In the genomic region with DNA sequence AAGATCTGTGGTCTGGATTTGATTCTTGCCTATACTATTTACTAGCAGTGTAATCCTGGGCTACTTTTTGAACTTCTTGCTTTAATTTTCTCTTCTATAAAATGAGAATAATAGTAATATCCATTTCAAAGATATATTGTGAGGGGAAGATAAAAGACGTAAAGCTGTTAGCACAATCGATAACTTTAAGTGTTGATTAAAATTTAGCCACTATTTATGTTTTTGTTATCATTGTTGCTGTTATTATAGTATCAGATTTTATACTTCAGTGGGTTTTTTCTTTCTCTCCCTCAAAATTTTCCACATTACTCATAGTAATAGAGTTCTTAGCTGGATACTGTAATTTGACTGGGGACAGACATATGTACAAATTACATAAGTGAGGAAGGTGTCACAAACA, we compare ENCODE assay signal across 1 cellular context.
TF ChIP-seq lines count a peak whose summit lies in the region.

No MANE protein-coding gene starts in this region.

TF ChIP-seq in HEK293T, 16 proteins besides CTCF, POLR2A, EP300 and RAD21 (continued from another document):
- TF ChIP-seq LEF1 (IDR thresholded peaks at IDR 0.05; ENCODE audit: borderline replicate concordance) (peak; percentile 58; the same call in 1 of the 2 replicates), SUZ12 (IDR thresholded peaks at IDR 0.05) (no peak), FOXA1 (IDR thresholded peaks at IDR 0.05) (no peak), CTBP1 (IDR thresholded peaks at IDR 0.05; ENCODE audit: borderline replicate concordance) (peak; percentile 27; the same call in 1 of the 2 replicates), ZNF384 (IDR thresholded peaks at IDR 0.05) (no peak), TARDBP (IDR thresholded peaks at IDR 0.05) (no peak), FOXM1 (IDR thresholded peaks at IDR 0.05; ENCODE audit: borderline replicate concordance) (no peak), NFRKB (IDR thresholded peaks at IDR 0.05) (no peak), ELF4 (IDR thresholded peaks at IDR 0.05) (no peak), BHLHE40 (IDR thresholded peaks at IDR 0.05; ENCODE audit: borderline replicate concordance) (no peak), L3MBTL2 (conservative IDR thresholded peaks at IDR 0.05) (no peak)
